In the genomic region with DNA sequence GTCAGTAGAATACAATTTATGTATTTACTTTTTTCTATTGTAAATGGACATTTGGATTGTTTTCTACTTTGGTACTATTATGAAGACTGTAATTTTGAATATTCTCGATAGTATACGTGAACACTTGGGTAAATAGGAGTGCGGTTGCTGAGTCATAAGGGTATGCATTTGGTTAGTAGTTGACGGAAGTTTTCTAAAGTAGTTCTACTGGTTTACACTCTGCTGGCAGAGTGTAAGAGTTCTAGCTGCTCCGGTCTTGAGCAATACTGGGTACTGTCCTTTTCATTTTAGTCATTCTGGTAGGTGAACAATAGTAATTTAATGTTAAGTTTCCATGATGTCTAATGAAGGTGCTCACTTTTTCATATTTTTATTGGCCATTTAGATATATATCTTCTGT, we compare ENCODE assay signal across 1 cellular context.
TF ChIP-seq lines count a peak whose summit lies in the region.

No MANE protein-coding gene starts in this region.

TF ChIP-seq in GM23338, 12 proteins besides CTCF, POLR2A, EP300 and RAD21 (continued from another document):
- TF ChIP-seq ZNF462 (CRISPR knock-in tag; IDR thresholded peaks at IDR 0.05) (no peak), NANOG (IDR thresholded peaks at IDR 0.05; ENCODE audit: borderline replicate concordance) (no peak), EZH2 (IDR thresholded peaks at IDR 0.05; ENCODE audit: low read depth, unreplicated experiment) (no peak), ZNF331 (CRISPR knock-in tag; IDR thresholded peaks at IDR 0.05; ENCODE audit: low read depth) (no peak), STAT1 (IDR thresholded peaks at IDR 0.05; ENCODE audit: unreplicated experiment) (no peak), CREB1 (CRISPR knock-in tag; IDR thresholded peaks at IDR 0.05; ENCODE audit: low read depth) (no peak), EZH2phosphoT487 (IDR thresholded peaks at IDR 0.05; ENCODE audit: unreplicated experiment) (no peak), ZNF114 (CRISPR knock-in tag; IDR thresholded peaks at IDR 0.05) (no peak), POLR2AphosphoS5 (IDR thresholded peaks at IDR 0.05; ENCODE audit: low read depth) (no peak)
- TF ChIP-seq, protein P1, sequence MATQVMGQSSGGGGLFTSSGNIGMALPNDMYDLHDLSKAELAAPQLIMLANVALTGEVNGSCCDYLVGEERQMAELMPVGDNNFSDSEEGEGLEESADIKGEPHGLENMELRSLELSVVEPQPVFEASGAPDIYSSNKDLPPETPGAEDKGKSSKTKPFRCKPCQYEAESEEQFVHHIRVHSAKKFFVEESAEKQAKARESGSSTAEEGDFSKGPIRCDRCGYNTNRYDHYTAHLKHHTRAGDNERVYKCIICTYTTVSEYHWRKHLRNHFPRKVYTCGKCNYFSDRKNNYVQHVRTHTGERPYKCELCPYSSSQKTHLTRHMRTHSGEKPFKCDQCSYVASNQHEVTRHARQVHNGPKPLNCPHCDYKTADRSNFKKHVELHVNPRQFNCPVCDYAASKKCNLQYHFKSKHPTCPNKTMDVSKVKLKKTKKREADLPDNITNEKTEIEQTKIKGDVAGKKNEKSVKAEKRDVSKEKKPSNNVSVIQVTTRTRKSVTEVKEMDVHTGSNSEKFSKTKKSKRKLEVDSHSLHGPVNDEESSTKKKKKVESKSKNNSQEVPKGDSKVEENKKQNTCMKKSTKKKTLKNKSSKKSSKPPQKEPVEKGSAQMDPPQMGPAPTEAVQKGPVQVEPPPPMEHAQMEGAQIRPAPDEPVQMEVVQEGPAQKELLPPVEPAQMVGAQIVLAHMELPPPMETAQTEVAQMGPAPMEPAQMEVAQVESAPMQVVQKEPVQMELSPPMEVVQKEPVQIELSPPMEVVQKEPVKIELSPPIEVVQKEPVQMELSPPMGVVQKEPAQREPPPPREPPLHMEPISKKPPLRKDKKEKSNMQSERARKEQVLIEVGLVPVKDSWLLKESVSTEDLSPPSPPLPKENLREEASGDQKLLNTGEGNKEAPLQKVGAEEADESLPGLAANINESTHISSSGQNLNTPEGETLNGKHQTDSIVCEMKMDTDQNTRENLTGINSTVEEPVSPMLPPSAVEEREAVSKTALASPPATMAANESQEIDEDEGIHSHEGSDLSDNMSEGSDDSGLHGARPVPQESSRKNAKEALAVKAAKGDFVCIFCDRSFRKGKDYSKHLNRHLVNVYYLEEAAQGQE (IDR thresholded peaks at IDR 0.05; ENCODE audit: unreplicated experiment): no peak
